20 cellular contexts compared by ENCODE assay signal in genomic region chr7:70640266-70640833, GRCh38.
DNase-seq lines count a peak whose midpoint lies in the region; ATAC-seq and TF ChIP-seq lines count a peak whose summit lies in the region.
"Had no signal": no experiment of that assay in that cellular context is flagged by ENCODE, and none has a peak within 500 bp of the region (broad histone marks: within the 10 kb centered on the region; RNA-seq: fewer than 3 reads in every experiment).

No MANE protein-coding gene starts in this region.

- H3K56ac ChIP-seq in mesendoderm (ENCODE audit: low read length): no peak overlapping the region

- no peak for TF ChIP-seq CTCF in choroid plexus epithelial cell (conservative IDR thresholded peaks at IDR 0.05; ENCODE audit: low read depth, low read length)

- no peak overlapping the region for H3K4me3 ChIP-seq in choroid plexus epithelial cell (ENCODE audit: low read depth, low read length)
- H3K4me3 ChIP-seq in mesendoderm (ENCODE audit: low read length): no peak overlapping the region
- no peak overlapping the region for H3K4me3 ChIP-seq in HAP-1
- H3K4me3 ChIP-seq: BLaER1, gastroesophageal sphincter, SK-N-MC, skin epidermis had no signal

- no peak overlapping the region for H4K5ac ChIP-seq in mesendoderm (ENCODE audit: low read length)

- no peak overlapping the region for H3K23ac ChIP-seq in mesendoderm (ENCODE audit: low read length)

- H3K79me1 ChIP-seq in mesendoderm (ENCODE audit: low read length): no peaks in the 10 kb centered on the region

- H2BK5ac ChIP-seq in mesendoderm (ENCODE audit: low read length): no peak overlapping the region

- no peak overlapping the region for H2BK15ac ChIP-seq in mesendoderm (replicated peaks; ENCODE audit: low read depth)

- H4K8ac ChIP-seq in mesendoderm (ENCODE audit: low read depth, low read length): no peak overlapping the region

- H2BK120ac ChIP-seq in mesendoderm (ENCODE audit: low read depth, low read length): no peak overlapping the region

- H3K4me2 ChIP-seq in mesendoderm (ENCODE audit: low read length): no peak overlapping the region
- H3K4me2 ChIP-seq: BLaER1 had no signal

- no peak overlapping the region for H3K4ac ChIP-seq in mesendoderm (ENCODE audit: low read depth, low read length)

- no CpG with 5 or more reads among the region's 5 CpGs for WGBS in mesendoderm (ENCODE audit: extremely low coverage, insufficient coverage, low lambda C conversion rate)

- no peaks in the 10 kb centered on the region for H3K27me3 ChIP-seq in mesendoderm (ENCODE audit: insufficient read depth, low read length, poor library complexity)
- peaks cover 12% of the 10 kb centered on the region for H3K27me3 ChIP-seq in HAP-1 (ENCODE audit: low read depth)
- H3K27me3 ChIP-seq: BLaER1, gastroesophageal sphincter had no signal

- H3K18ac ChIP-seq in mesendoderm (ENCODE audit: low read length): no peak overlapping the region

- H3K4me1 ChIP-seq in mesendoderm (ENCODE audit: control insufficient read depth, low read depth, low read length) (no peaks in the 10 kb centered on the region), HAP-1 (peaks cover 18% of the 10 kb centered on the region)
- H3K4me1 ChIP-seq: parathyroid adenoma had no signal

- H3K27ac ChIP-seq in mesendoderm (ENCODE audit: low read depth, low read length): no peak overlapping the region
- H3K27ac ChIP-seq: BLaER1, gastroesophageal sphincter, parathyroid adenoma, SK-N-MC, skin epidermis had no signal

- H3K79me2 ChIP-seq in mesendoderm (ENCODE audit: control insufficient read depth, insufficient read depth, low read length): no peaks in the 10 kb centered on the region
- H3K79me2 ChIP-seq: parathyroid adenoma had no signal

- H2AK5ac ChIP-seq in mesendoderm (ENCODE audit: low read length): no peak overlapping the region

- no peaks in the 10 kb centered on the region for H3K9me3 ChIP-seq in HAP-1
- H3K9me3 ChIP-seq: gastroesophageal sphincter had no signal

- DNase-seq in H4 (ENCODE audit: low spot score): peak; percentile 77
- DNase-seq in choroid plexus epithelial cell (ENCODE audit: low read depth): peak; percentile 63
- DNase-seq in mesendoderm: peak; percentile 28
- no peak for DNase-seq in NCI-H345 (lab: John Stamatoyannopoulos, UW)
- no peak for DNase-seq in HAP-1 (ENCODE audit: low spot score in 2 of 2)
- DNase-seq: activated CD4-positive, CD25-positive, alpha-beta regulatory T cell treated with anti-CD3 and anti-CD28 coated beads, Interleukin-2, amount 50 U/mL, for 72 hours; amygdala; GF-D8; NCI-H1417 treated with DMSO at 0.1 percent for 48 hours; NCI-H748 treated with DMSO at 0.1 percent for 48 hours; stimulated activated CD4-positive, alpha-beta T cell treated with anti-CD3 and anti-CD28 coated beads, Interleukin-4, amount 100 ng/mL, for 24 hours; T1000 had no signal

- H3K36me3 ChIP-seq in mesendoderm (ENCODE audit: control insufficient read depth, insufficient read depth, low read length) (no peaks in the 10 kb centered on the region), HAP-1 (replicated peaks) (no peaks in the 10 kb centered on the region)
- H3K36me3 ChIP-seq: gastroesophageal sphincter had no signal

- no peak overlapping the region for H3K9ac ChIP-seq in mesendoderm (ENCODE audit: low read length)
- H3K9ac ChIP-seq: BLaER1, parathyroid adenoma had no signal

- ATAC-seq in HG02571 (IDR thresholded peaks at IDR 0.05; ENCODE audit: unreplicated experiment) (no peak), HG03139 (IDR thresholded peaks at IDR 0.05; ENCODE audit: unreplicated experiment) (no peak)
- ATAC-seq: gastroesophageal sphincter, HCT116 had no signal

- in situ Hi-C loops in HAP-1 (cut with MboI; ENCODE audit: low sequenced_read_pairs): no loop called here

Comparison
In these comparisons a context has a peak if more than half of its experiments do, and no peak if none do; other contexts are left out.
1. DNase-seq: peak in H4 (single experiment), choroid plexus epithelial cell (single experiment) and mesendoderm (single experiment); none in NCI-H345 (single experiment) and HAP-1 (0 of 2).